ENCODE assay signal across 1 cellular context in the genomic region with DNA sequence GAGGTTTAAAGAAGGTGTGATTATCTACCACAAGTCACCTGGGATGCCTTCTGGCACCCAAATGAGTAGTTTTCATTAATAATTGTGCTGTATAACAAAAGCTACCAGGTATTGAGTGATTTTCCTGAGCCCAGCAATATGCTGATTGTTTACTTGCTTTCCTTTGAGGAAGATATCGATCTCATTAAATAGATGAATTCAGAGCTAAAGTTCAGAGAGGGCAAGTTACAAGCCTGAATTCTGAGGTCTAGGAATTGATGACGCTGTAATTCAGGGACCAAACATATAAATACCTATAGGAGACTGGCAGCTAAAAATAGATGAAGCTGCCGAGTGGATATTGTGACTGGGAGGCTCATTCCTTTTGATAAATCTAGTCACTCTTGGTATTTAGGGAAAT.
TF ChIP-seq lines count a peak whose summit lies in the region.

No MANE protein-coding gene starts in this region.

TF ChIP-seq in HepG2, 621 proteins besides CTCF, POLR2A, EP300 and RAD21:
- TF ChIP-seq DNMT1 (CRISPR knock-in tag; IDR thresholded peaks at IDR 0.05) (no peak), HMGXB3 (CRISPR knock-in tag; IDR thresholded peaks at IDR 0.05; ENCODE audit: borderline replicate concordance) (no peak), NFATC3 (CRISPR knock-in tag; IDR thresholded peaks at IDR 0.05) (no peak), CHD2 (IDR thresholded peaks at IDR 0.05; ENCODE audit: low read depth, low read length) (no peak), ZNF296 (CRISPR knock-in tag; conservative IDR thresholded peaks at IDR 0.05) (no peak), SATB2 (CRISPR knock-in tag; IDR thresholded peaks at IDR 0.05) (no peak), IRX3 (CRISPR knock-in tag; IDR thresholded peaks at IDR 0.05; ENCODE audit: borderline replicate concordance, low read depth) (no peak), ATRX (CRISPR knock-in tag; IDR thresholded peaks at IDR 0.05; ENCODE audit: borderline replicate concordance) (no peak), ARID4A (CRISPR knock-in tag; IDR thresholded peaks at IDR 0.05; ENCODE audit: borderline replicate concordance) (no peak), ZNF672 (CRISPR knock-in tag; IDR thresholded peaks at IDR 0.05) (no peak), SRF (IDR thresholded peaks at IDR 0.05; ENCODE audit: low read depth, low read length) (no peak), HOXA5 (CRISPR knock-in tag; IDR thresholded peaks at IDR 0.05) (no peak), ZMYM2 (CRISPR knock-in tag; IDR thresholded peaks at IDR 0.05) (no peak)
- TF ChIP-seq, protein P1, sequence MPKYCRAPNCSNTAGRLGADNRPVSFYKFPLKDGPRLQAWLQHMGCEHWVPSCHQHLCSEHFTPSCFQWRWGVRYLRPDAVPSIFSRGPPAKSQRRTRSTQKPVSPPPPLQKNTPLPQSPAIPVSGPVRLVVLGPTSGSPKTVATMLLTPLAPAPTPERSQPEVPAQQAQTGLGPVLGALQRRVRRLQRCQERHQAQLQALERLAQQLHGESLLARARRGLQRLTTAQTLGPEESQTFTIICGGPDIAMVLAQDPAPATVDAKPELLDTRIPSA (CRISPR knock-in tag; IDR thresholded peaks at IDR 0.05; ENCODE audit: borderline replicate concordance): no peak
